1 cellular context compared by ENCODE assay signal in the genomic region with DNA sequence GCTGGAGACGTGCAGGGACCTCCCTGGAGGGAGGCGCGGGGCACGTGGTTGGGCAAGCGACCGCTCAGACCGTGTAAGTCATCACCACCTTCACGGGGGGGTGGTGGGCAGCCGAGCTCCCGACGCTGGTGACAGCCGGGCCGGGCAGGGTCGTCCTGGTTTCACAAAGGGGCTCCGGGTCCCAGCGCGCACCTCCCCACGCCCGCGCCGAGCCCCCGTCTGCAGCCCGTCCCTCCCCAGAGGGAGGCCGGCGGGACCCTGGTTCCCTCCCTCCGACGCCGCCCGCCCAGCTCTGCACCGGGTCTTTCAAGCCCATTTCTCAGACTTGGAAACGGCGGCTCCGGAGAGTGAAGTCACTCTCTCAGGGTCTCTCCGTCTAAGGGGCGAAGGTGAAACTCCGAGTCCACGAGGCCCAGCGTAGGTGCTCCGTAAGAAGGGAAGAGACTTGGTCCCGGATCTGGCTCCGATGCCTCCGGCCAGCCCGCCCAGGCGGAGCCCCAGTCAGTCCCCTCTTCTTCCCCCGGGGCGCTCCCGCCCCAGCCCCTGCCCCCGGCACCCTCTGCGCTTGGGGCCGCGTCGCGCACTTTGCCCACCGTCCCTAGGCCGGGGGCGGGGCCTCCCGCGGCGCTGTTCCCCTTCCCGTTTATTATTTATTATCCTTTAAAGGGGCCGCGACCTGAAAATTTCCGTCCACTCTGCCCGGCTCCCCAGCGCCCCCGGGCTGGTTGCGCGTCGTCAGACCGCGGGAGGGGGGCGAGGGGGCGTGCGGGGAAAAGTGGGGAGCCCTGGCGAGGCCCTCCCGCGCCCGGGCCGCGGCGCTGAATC.
TF ChIP-seq lines count a peak whose summit lies in the region.

No MANE protein-coding gene starts in this region.

TF ChIP-seq in HepG2, 621 proteins besides CTCF, POLR2A, EP300 and RAD21 (continued from another document and continues in another):
- TF ChIP-seq ZBED4 (CRISPR knock-in tag; IDR thresholded peaks at IDR 0.05; ENCODE audit: borderline replicate concordance): no peak; the same call in 1 of the 2 replicates
- no peak for TF ChIP-seq NCOA1 (CRISPR knock-in tag; IDR thresholded peaks at IDR 0.05)
- peak; percentile 29; the same call in 1 of the 2 replicates for TF ChIP-seq NR2C2 (CRISPR knock-in tag; IDR thresholded peaks at IDR 0.05; ENCODE audit: borderline replicate concordance)
- TF ChIP-seq, protein P1, sequence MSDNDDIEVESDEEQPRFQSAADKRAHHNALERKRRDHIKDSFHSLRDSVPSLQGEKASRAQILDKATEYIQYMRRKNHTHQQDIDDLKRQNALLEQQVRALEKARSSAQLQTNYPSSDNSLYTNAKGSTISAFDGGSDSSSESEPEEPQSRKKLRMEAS (IDR thresholded peaks at IDR 0.05): peak; percentile 93
- TF ChIP-seq ZMYM3 (CRISPR knock-in tag; IDR thresholded peaks at IDR 0.05): peak; percentile 88
- peak; percentile 17 for TF ChIP-seq CBX1 (IDR thresholded peaks at IDR 0.05; ENCODE audit: low read depth)
- peak; percentile 25 for TF ChIP-seq XRCC5 (optimal IDR thresholded peaks at IDR 0.05; ENCODE audit: low read length)
- TF ChIP-seq ZNF460 (CRISPR knock-in tag; IDR thresholded peaks at IDR 0.05; ENCODE audit: borderline replicate concordance): no peak; the same call in 1 of the 2 replicates
- TF ChIP-seq ZBTB40 (IDR thresholded peaks at IDR 0.05): no peak
- no peak; the same call in 1 of the 2 replicates for TF ChIP-seq ZBTB40 (CRISPR knock-in tag; IDR thresholded peaks at IDR 0.05)
- TF ChIP-seq, protein P2, sequence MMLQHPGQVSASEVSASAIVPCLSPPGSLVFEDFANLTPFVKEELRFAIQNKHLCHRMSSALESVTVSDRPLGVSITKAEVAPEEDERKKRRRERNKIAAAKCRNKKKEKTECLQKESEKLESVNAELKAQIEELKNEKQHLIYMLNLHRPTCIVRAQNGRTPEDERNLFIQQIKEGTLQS (CRISPR knock-in tag; IDR thresholded peaks at IDR 0.05): peak; percentile 68; the same call in 1 of the 2 replicates
- no peak; the same call in 1 of the 2 replicates for TF ChIP-seq NCOR1 (IDR thresholded peaks at IDR 0.05; ENCODE audit: borderline replicate concordance, low read length)
- no peak for TF ChIP-seq FOXP1 (IDR thresholded peaks at IDR 0.05)
- peak; percentile 18; the same call in 1 of the 2 replicates for TF ChIP-seq FOXP1 (CRISPR knock-in tag; IDR thresholded peaks at IDR 0.05)
- TF ChIP-seq ZFX (CRISPR knock-in tag; IDR thresholded peaks at IDR 0.05; ENCODE audit: low read depth): no peak; the same call in 1 of the 2 replicates
- TF ChIP-seq POGZ (CRISPR knock-in tag; IDR thresholded peaks at IDR 0.05): 0 out of 2 replicates have a peak, but pooled peaks have one; percentile 10
- TF ChIP-seq HOXA3 (CRISPR knock-in tag; IDR thresholded peaks at IDR 0.05): no peak
- TF ChIP-seq HNF1A (IDR thresholded peaks at IDR 0.05; ENCODE audit: low read depth): no peak
- 0 out of 2 replicates have a peak, but pooled peaks have one; percentile 14 for TF ChIP-seq HNF1A (CRISPR knock-in tag; IDR thresholded peaks at IDR 0.05; ENCODE audit: borderline replicate concordance)
- peak; percentile 83; the same call in 1 of the 2 replicates for TF ChIP-seq MYC (CRISPR knock-in tag; IDR thresholded peaks at IDR 0.05; ENCODE audit: borderline replicate concordance)
- TF ChIP-seq, protein P3, sequence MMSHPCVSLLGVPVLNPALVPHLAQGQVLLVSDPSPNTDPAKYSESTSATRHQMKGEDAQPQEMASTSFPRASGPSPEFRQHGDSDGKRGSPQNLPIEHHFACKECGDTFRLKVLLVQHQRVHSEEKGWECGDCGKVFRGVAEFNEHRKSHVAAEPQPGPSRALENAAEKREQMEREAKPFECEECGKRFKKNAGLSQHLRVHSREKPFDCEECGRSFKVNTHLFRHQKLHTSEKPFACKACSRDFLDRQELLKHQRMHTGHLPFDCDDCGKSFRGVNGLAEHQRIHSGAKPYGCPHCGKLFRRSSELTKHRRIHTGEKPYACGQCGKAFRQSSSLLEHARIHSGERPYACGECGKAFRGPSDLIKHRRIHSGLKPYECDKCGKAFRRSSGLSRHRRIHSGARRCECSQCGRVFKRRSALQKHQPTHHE (CRISPR knock-in tag; IDR thresholded peaks at IDR 0.05; ENCODE audit: borderline replicate concordance): 0 out of 2 replicates have a peak, but pooled peaks have one; percentile 37
- TF ChIP-seq MEIS1 (CRISPR knock-in tag; IDR thresholded peaks at IDR 0.05; ENCODE audit: borderline replicate concordance): peak; percentile 60
- peak; percentile 58 for TF ChIP-seq ZEB1 (IDR thresholded peaks at IDR 0.05; ENCODE audit: insufficient replicate concordance, low read depth)
